ENCODE assay signal across 1 cellular context in genomic region chr22:47266329-47266728, GRCh38.
TF ChIP-seq lines count a peak whose summit lies in the region.

No MANE protein-coding gene starts in this region.

TF ChIP-seq in HepG2, 621 proteins besides CTCF, POLR2A, EP300 and RAD21 (continued from another document):
- TF ChIP-seq GLMP (CRISPR knock-in tag; IDR thresholded peaks at IDR 0.05; ENCODE audit: borderline replicate concordance) (no peak), ZNF335 (CRISPR knock-in tag; IDR thresholded peaks at IDR 0.05) (no peak)
TF ChIP-seq in HepG2: peak in this region for 1.
